In genomic region chr10:71752391-71753090, GRCh38 we compare ENCODE assay signal across 11 cellular contexts. TPM values are rescaled to one million over a fixed set of nuclear protein-coding genes. Genes with fewer than 3 reads are reported as not detected.
DNase-seq lines count a peak whose midpoint lies in the region; ATAC-seq and TF ChIP-seq lines count a peak whose summit lies in the region.
"Had no signal": no experiment of that assay in that cellular context is flagged by ENCODE, and none has a peak within 500 bp of the region (broad histone marks: within the 10 kb centered on the region; RNA-seq: fewer than 3 reads in every experiment).

No MANE protein-coding gene starts in this region.

- POLR2A ChIA-PET in activated CD4-positive, alpha-beta T cell treated with anti-CD3 and anti-CD28 coated beads for 36 hours (lab: Charles Lee) = interaction anchor here (0.7 kb wide), 1 partner anchor 20 kb away, joined by 3 read pairs; no protein-coding TSS in a partner anchor
- POLR2A ChIA-PET in RWPE1 (lab: Yijun Ruan, JAX; ENCODE audit: low non-redundant PET) = no interaction called here

- H3K36me3 Mint-ChIP-seq in activated CD4-positive, alpha-beta T cell treated with anti-CD3 and anti-CD28 coated beads for 36 hours (ENCODE audit: low read depth) = peaks cover 68% of the 10 kb centered on the region
- H3K36me3 Mint-ChIP-seq in glutamatergic neuron (ENCODE audit: unreplicated experiment) = no peaks in the 10 kb centered on the region

- H3K27me3 Mint-ChIP-seq in activated CD4-positive, alpha-beta T cell treated with anti-CD3 and anti-CD28 coated beads for 36 hours = no peaks in the 10 kb centered on the region
- H3K27me3 Mint-ChIP-seq in glutamatergic neuron (ENCODE audit: unreplicated experiment) = peaks cover 4% of the 10 kb centered on the region
- H3K27me3 Mint-ChIP-seq in stimulated activated naive CD8-positive, alpha-beta T cell treated with anti-CD3 and anti-CD28 coated beads, Interleukin-15, amount 100 ng/mL, for 72 hours = no peaks in the 10 kb centered on the region

- H3K4me1 ChIP-seq in adrenal gland (replicated peaks in 1 of 2) = peaks cover 21 to 23% of the 10 kb centered on the region in 2 donors

- WGBS in adrenal gland, 4 donors = 75 to 100% (median 83%) methylated on average over 2 to 8 of the region's 8 CpGs

- CTCF ChIA-PET in activated CD4-positive, alpha-beta T cell treated with anti-CD3 and anti-CD28 coated beads for 36 hours (lab: Charles Lee) = interaction anchor here (0.6 to 1.2 kb wide), 7 partner anchors 12 to 316 kb away, joined by 3 to 11 read pairs (median 3); no protein-coding TSS in a partner anchor
- CTCF ChIA-PET in RWPE1 (lab: Yijun Ruan, JAX) = interaction anchor here (0.5 to 0.9 kb wide), 3 partner anchors 20 to 106 kb away, joined by 3 to 5 read pairs (median 3); no protein-coding TSS in a partner anchor

- no peak for DNase-seq in activated CD4-positive, alpha-beta T cell treated with anti-CD3 and anti-CD28 coated beads for 36 hours
- no peak for DNase-seq in activated CD4-positive, alpha-beta T cell treated with anti-CD3 and anti-CD28 coated beads for 4 hours
- DNase-seq in RWPE1 (ENCODE audit: low spot score) (no peak), glutamatergic neuron (peak; percentile 30), adrenal gland (no peak)
- no peak for DNase-seq in stimulated activated naive CD8-positive, alpha-beta T cell treated with anti-CD3 and anti-CD28 coated beads, Interleukin-15, amount 100 ng/mL, for 72 hours
- no peak for DNase-seq in activated effector memory CD4-positive, alpha-beta T cell treated with Interleukin-2 at 50 U/mL for 16 hours
- no peak for DNase-seq in central memory CD4-positive, alpha-beta T cell

- peak overlapping the region; percentile 81 for H3K27ac Mint-ChIP-seq in activated CD4-positive, alpha-beta T cell treated with anti-CD3 and anti-CD28 coated beads for 36 hours
- peak overlapping the region; percentile 92 for H3K27ac Mint-ChIP-seq in glutamatergic neuron (ENCODE audit: unreplicated experiment)
- H3K27ac Mint-ChIP-seq in stimulated activated naive CD8-positive, alpha-beta T cell treated with anti-CD3 and anti-CD28 coated beads, Interleukin-15, amount 100 ng/mL, for 72 hours = peak overlapping the region; percentile 32 to 55

- no peak for TF ChIP-seq CTCF in RWPE1 (conservative IDR thresholded peaks at IDR 0.05; ENCODE audit: low read depth)
- TF ChIP-seq CTCF in glutamatergic neuron (IDR thresholded peaks at IDR 0.05; ENCODE audit: partially characterized antibody, unreplicated experiment) = no peak
- TF ChIP-seq CTCF in adrenal gland (IDR thresholded peaks at IDR 0.05) = no peak

- H3K4me1 Mint-ChIP-seq in activated CD4-positive, alpha-beta T cell treated with anti-CD3 and anti-CD28 coated beads for 36 hours = peaks cover 95% of the 10 kb centered on the region
- H3K4me1 Mint-ChIP-seq in glutamatergic neuron (ENCODE audit: low read depth, unreplicated experiment) = peaks cover 30% of the 10 kb centered on the region
- peaks cover 100% of the 10 kb centered on the region for H3K4me1 Mint-ChIP-seq in stimulated activated naive CD8-positive, alpha-beta T cell treated with anti-CD3 and anti-CD28 coated beads, Interleukin-15, amount 100 ng/mL, for 72 hours

- no peak for TF ChIP-seq POLR2A in adrenal gland (IDR thresholded peaks at IDR 0.05)

- no peak for ATAC-seq in activated CD4-positive, alpha-beta T cell treated with anti-CD3 and anti-CD28 coated beads for 36 hours
- ATAC-seq in stimulated activated naive CD8-positive, alpha-beta T cell treated with anti-CD3 and anti-CD28 coated beads, Interleukin-15, amount 100 ng/mL, for 72 hours = no peak
- ATAC-seq: esophagus mucosa had no signal

- peak overlapping the region; percentile 8; the same call in 1 of the 2 replicates for H3K27ac ChIP-seq in RWPE1
- H3K27ac ChIP-seq in adrenal gland = peak overlapping the region in 2 of 5 donors; percentile 4 to 80

- no peaks in the 10 kb centered on the region for H3K9me3 Mint-ChIP-seq in activated CD4-positive, alpha-beta T cell treated with anti-CD3 and anti-CD28 coated beads for 36 hours (ENCODE audit: low read depth)
- peaks cover 7% of the 10 kb centered on the region for H3K9me3 Mint-ChIP-seq in glutamatergic neuron (ENCODE audit: unreplicated experiment)
- no peaks in the 10 kb centered on the region for H3K9me3 Mint-ChIP-seq in stimulated activated naive CD8-positive, alpha-beta T cell treated with anti-CD3 and anti-CD28 coated beads, Interleukin-15, amount 100 ng/mL, for 72 hours

- H3K4me3 ChIP-seq in adrenal gland = no peak overlapping the region

- H3K9me3 ChIP-seq in adrenal gland (replicated peaks in 1 of 3) = no peaks in the 10 kb centered on the region

- intact Hi-C loops in activated CD4-positive, alpha-beta T cell treated with anti-CD3 and anti-CD28 coated beads for 36 hours (cut with DNase I, micrococcal nuclease) = no loop called here
- intact Hi-C loops in adrenal gland (cut with DNase I) = no loop called here

- H3K36me3 ChIP-seq in adrenal gland (replicated peaks in 1 of 2) = peaks cover 0 to 17% of the 10 kb centered on the region in 2 donors

- no peak overlapping the region for H3K4me3 Mint-ChIP-seq in activated CD4-positive, alpha-beta T cell treated with anti-CD3 and anti-CD28 coated beads for 36 hours
- H3K4me3 Mint-ChIP-seq in glutamatergic neuron (ENCODE audit: unreplicated experiment) = peak overlapping the region; percentile 55
- H3K4me3 Mint-ChIP-seq in stimulated activated naive CD8-positive, alpha-beta T cell treated with anti-CD3 and anti-CD28 coated beads, Interleukin-15, amount 100 ng/mL, for 72 hours = peak overlapping the region; percentile 25 to 32

- no peaks in the 10 kb centered on the region for H3K27me3 ChIP-seq in adrenal gland

RNA-seq across cellular contexts. Expression of gene VSIR, which starts 20.8 kb away (rescaled TPM):
- 100 to 1,000 TPM in 1 of 2 experiments, 10 to 100 TPM in 1; 78.2 to 104 TPM for total RNA-seq in activated CD4-positive, alpha-beta T cell treated with anti-CD3 and anti-CD28 coated beads for 36 hours
- total RNA-seq in glutamatergic neuron (ENCODE audit: unreplicated experiment) (0.29 TPM), adrenal gland (10 to 100 TPM; 14.1 to 71.7 (median 41.5) TPM)
- polyA plus RNA-seq in adrenal gland = 10 to 100 TPM; 10.8 to 17.1 (median 15.3) TPM

RNA-seq across cellular contexts. Expression of gene C10orf105, which starts 33.0 kb away (rescaled TPM):
- under 1 TPM; 0.34 to 0.40 TPM for total RNA-seq in activated CD4-positive, alpha-beta T cell treated with anti-CD3 and anti-CD28 coated beads for 36 hours
- total RNA-seq in glutamatergic neuron (ENCODE audit: unreplicated experiment) (not detected), adrenal gland (under 1 TPM in 6 of 8 donors, not detected in 2; 0.07 to 0.48 (median 0.11) TPM)
- under 1 TPM; 0.07 to 0.08 (median 0.07) TPM for polyA plus RNA-seq in adrenal gland
- total RNA-seq: esophagus mucosa, kidney epithelial cell, renal cortical epithelial cell had no signal

Comparison
In these comparisons a context has a peak if more than half of its experiments do, and no peak if none do; other contexts are left out.
1. RNA of gene VSIR, which starts 20.8 kb away (total RNA-seq): 78.2 to 104 TPM in activated CD4-positive, alpha-beta T cell treated with anti-CD3 and anti-CD28 coated beads for 36 hours and 14.1 to 71.7 TPM in adrenal gland; 0.29 TPM in glutamatergic neuron (single experiment); every median in the first group is over 10 times any median in the second.
2. Peak in every context shown above with its lines, with median percentiles within 50 percentile points of each other: H3K27ac Mint-ChIP-seq.